ENCODE assay signal across 10 cellular contexts in genomic region chr12:80268924-80269749, GRCh38.
DNase-seq lines count a peak whose midpoint lies in the region; ATAC-seq, FAIRE-seq and TF ChIP-seq lines count a peak whose summit lies in the region.
"Had no signal": no experiment of that assay in that cellular context is flagged by ENCODE, and none has a peak within 500 bp of the region (broad histone marks: within the 10 kb centered on the region; RNA-seq: fewer than 3 reads in every experiment).

No MANE protein-coding gene starts in this region.

- H2AFZ ChIP-seq in GM23248 (peak overlapping the region; percentile 50), keratinocyte (ENCODE audit: control insufficient read depth, low read length) (peak overlapping the region; percentile 27)

- H3K4me1 ChIP-seq in GM23248 (ENCODE audit: insufficient read depth) (peaks cover 32% of the 10 kb centered on the region), keratinocyte (ENCODE audit: control insufficient read depth, extremely low read depth, insufficient read depth, low read length) (peaks cover 16% of the 10 kb centered on the region)
- H3K4me1 ChIP-seq: pancreas had no signal

- H3K9ac ChIP-seq in GM23248 (peak overlapping the region; percentile 6; the same call in 1 of the 2 replicates), keratinocyte (ENCODE audit: control insufficient read depth, extremely low read depth, insufficient read depth, low read length) (no peak overlapping the region)

- H3K27me3 ChIP-seq in GM23248 (replicated peaks; ENCODE audit: insufficient read depth) (no peaks in the 10 kb centered on the region), keratinocyte (ENCODE audit: control insufficient read depth, extremely low read depth, insufficient read depth, low read length) (no peaks in the 10 kb centered on the region)
- H3K27me3 ChIP-seq: pancreas had no signal

- peaks cover 23% of the 10 kb centered on the region for H3F3A ChIP-seq in GM23248 (ENCODE audit: insufficient read depth)

- H3K4me3 ChIP-seq in GM23248 = peak overlapping the region; percentile 44
- H3K4me3 ChIP-seq in keratinocyte (ENCODE audit: control insufficient read depth in 2 of 3, extremely low read depth in 1 of 3, insufficient read depth in 2 of 3, low read depth in 1 of 3, low read length in 3 of 3) = peak overlapping the region in 2 of 3 experiments; percentile 16 to 28
- H3K4me3 ChIP-seq: pancreas had no signal

- peaks cover 3% of the 10 kb centered on the region for H3K9me1 ChIP-seq in keratinocyte (ENCODE audit: control insufficient read depth, extremely low read depth, insufficient read depth, low read length)

- no peaks in the 10 kb centered on the region for H3K36me3 ChIP-seq in GM23248 (ENCODE audit: low read depth)
- H3K36me3 ChIP-seq in keratinocyte (ENCODE audit: control insufficient read depth in 2 of 2, extremely low read depth in 1 of 2, insufficient read depth in 2 of 2, low read length in 2 of 2) = no peaks in the 10 kb centered on the region
- H3K36me3 ChIP-seq: pancreas had no signal

- no peak for TF ChIP-seq CTCF in keratinocyte (optimal IDR thresholded peaks at IDR 0.05 in 1 of 3, IDR thresholded peaks at IDR 0.05 in 1 of 3, conservative IDR thresholded peaks at IDR 0.05 in 1 of 3; ENCODE audit: extremely low read depth in 1 of 3, insufficient read depth in 2 of 3, low read length in 3 of 3)

- H3K79me2 ChIP-seq in GM23248 (ENCODE audit: insufficient read depth) = no peaks in the 10 kb centered on the region
- H3K79me2 ChIP-seq in keratinocyte (ENCODE audit: control insufficient read depth, insufficient read depth, low read length) = no peaks in the 10 kb centered on the region

- ATAC-seq in SK-N-SH treated with all-trans-retinoic acid at 6 μM for 48 hours (peak; percentile 86), HG03039 (IDR thresholded peaks at IDR 0.05; ENCODE audit: unreplicated experiment) (no peak), HG02884 (IDR thresholded peaks at IDR 0.05; ENCODE audit: unreplicated experiment) (no peak)

- dilution Hi-C loops in keratinocyte (cut with MboI; ENCODE audit: extremely low pct_ligation_motif_present, low sequenced_read_pairs) = no loop called here

- H4K20me1 ChIP-seq in GM23248 (ENCODE audit: insufficient read depth) = no peaks in the 10 kb centered on the region
- H4K20me1 ChIP-seq in keratinocyte (ENCODE audit: control insufficient read depth, extremely low read depth, insufficient read depth, low read length) = no peaks in the 10 kb centered on the region

- no peaks in the 10 kb centered on the region for H3K9me2 ChIP-seq in GM23248 (ENCODE audit: insufficient read depth)

- DNase-seq in AG08396 (ENCODE audit: low spot score) (peak; percentile 32), GM23248 (peak; percentile 90), keratinocyte (ENCODE audit: low read depth, low spot score) (peak; percentile 23), NCI-H187 treated with DMSO at 0.1 percent for 48 hours (lab: John Stamatoyannopoulos, UW) (no peak)
- DNase-seq in stimulated activated CD4-positive, alpha-beta T cell treated with anti-CD3 and anti-CD28 coated beads, Interleukin-2, amount 100 ng/mL, for 48 hours = no peak
- DNase-seq: glutamatergic neuron had no signal

- in situ Hi-C loops in GM23248 (cut with MboI) = loop anchor here (10.0 to 25.0 kb wide), 2 partner anchors 64 to 857 kb away; no protein-coding TSS in a partner anchor

- H3K4me2 ChIP-seq in GM23248 (ENCODE audit: unreplicated experiment) = peak overlapping the region; percentile 74
- H3K4me2 ChIP-seq in keratinocyte (ENCODE audit: control insufficient read depth, extremely low read depth, insufficient read depth, low read depth, low read length) = peak overlapping the region; percentile 65

- H3K27ac ChIP-seq in GM23248 (peak overlapping the region; percentile 58), keratinocyte (ENCODE audit: control insufficient read depth, insufficient read depth, low read length) (peak overlapping the region; percentile 58)
- H3K27ac ChIP-seq: pancreas had no signal

- peak; percentile 97 for FAIRE-seq in keratinocyte (lab: Jason Lieb, UNC)

- H3K9me3 ChIP-seq in GM23248 (ENCODE audit: low read depth) (no peaks in the 10 kb centered on the region), keratinocyte (ENCODE audit: control insufficient read depth, low read depth, low read length) (no peaks in the 10 kb centered on the region)
- H3K9me3 ChIP-seq: pancreas had no signal

TF ChIP-seq in SK-N-SH treated with all-trans-retinoic acid at 6 μM for 48 hours, 23 proteins besides CTCF, POLR2A, EP300 and RAD21 (continues in another document):
- TF ChIP-seq ZNF70 (CRISPR knock-in tag; IDR thresholded peaks at IDR 0.05) (no peak), BACH2 (CRISPR knock-in tag; IDR thresholded peaks at IDR 0.05; ENCODE audit: borderline replicate concordance) (no peak), GLIS3 (CRISPR knock-in tag; IDR thresholded peaks at IDR 0.05) (no peak), CSRNP3 (CRISPR knock-in tag; IDR thresholded peaks at IDR 0.05) (no peak), ZNF565 (CRISPR knock-in tag; conservative IDR thresholded peaks at IDR 0.05; ENCODE audit: low read depth) (no peak), RARB (CRISPR knock-in tag; IDR thresholded peaks at IDR 0.05) (no peak), ISL1 (CRISPR knock-in tag; IDR thresholded peaks at IDR 0.05) (no peak), ZFP30 (CRISPR knock-in tag; IDR thresholded peaks at IDR 0.05) (no peak), PPARA (CRISPR knock-in tag; IDR thresholded peaks at IDR 0.05; ENCODE audit: borderline replicate concordance) (no peak), TSHZ2 (CRISPR knock-in tag; IDR thresholded peaks at IDR 0.05) (no peak), CSDC2 (CRISPR knock-in tag; IDR thresholded peaks at IDR 0.05) (no peak), ESRRG (CRISPR knock-in tag; IDR thresholded peaks at IDR 0.05) (no peak), CREB5 (CRISPR knock-in tag; IDR thresholded peaks at IDR 0.05; ENCODE audit: low read depth) (no peak)
- TF ChIP-seq, protein P1, sequence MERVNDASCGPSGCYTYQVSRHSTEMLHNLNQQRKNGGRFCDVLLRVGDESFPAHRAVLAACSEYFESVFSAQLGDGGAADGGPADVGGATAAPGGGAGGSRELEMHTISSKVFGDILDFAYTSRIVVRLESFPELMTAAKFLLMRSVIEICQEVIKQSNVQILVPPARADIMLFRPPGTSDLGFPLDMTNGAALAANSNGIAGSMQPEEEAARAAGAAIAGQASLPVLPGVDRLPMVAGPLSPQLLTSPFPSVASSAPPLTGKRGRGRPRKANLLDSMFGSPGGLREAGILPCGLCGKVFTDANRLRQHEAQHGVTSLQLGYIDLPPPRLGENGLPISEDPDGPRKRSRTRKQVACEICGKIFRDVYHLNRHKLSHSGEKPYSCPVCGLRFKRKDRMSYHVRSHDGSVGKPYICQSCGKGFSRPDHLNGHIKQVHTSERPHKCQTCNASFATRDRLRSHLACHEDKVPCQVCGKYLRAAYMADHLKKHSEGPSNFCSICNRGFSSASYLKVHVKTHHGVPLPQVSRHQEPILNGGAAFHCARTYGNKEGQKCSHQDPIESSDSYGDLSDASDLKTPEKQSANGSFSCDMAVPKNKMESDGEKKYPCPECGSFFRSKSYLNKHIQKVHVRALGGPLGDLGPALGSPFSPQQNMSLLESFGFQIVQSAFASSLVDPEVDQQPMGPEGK (CRISPR knock-in tag; IDR thresholded peaks at IDR 0.05; ENCODE audit: borderline replicate concordance) = no peak

Comparison
In these comparisons a context has a peak if more than half of its experiments do, and no peak if none do; other contexts are left out.
1. DNase-seq: peak in AG08396 (single experiment), GM23248 (single experiment) and keratinocyte (single experiment); none in NCI-H187 treated with DMSO at 0.1 percent for 48 hours (single experiment) and stimulated activated CD4-positive, alpha-beta T cell treated with anti-CD3 and anti-CD28 coated beads, Interleukin-2, amount 100 ng/mL, for 48 hours (0 of 2).